In genomic region chr22:42375982-42376381, GRCh38 we compare ENCODE assay signal across 1 cellular context.
TF ChIP-seq lines count a peak whose summit lies in the region.

No MANE protein-coding gene starts in this region.

TF ChIP-seq in HCT116, 20 proteins besides CTCF, POLR2A, EP300 and RAD21 (continued from another document):
- TF ChIP-seq SIN3A (IDR thresholded peaks at IDR 0.05; ENCODE audit: low read depth), result no peak
- TF ChIP-seq CBX3 (IDR thresholded peaks at IDR 0.05; ENCODE audit: low read depth), result no peak
- no peak for TF ChIP-seq JUND (IDR thresholded peaks at IDR 0.05)
- TF ChIP-seq MAX (IDR thresholded peaks at IDR 0.05), result no peak
- TF ChIP-seq TCF7L2 (IDR thresholded peaks at IDR 0.05; ENCODE audit: borderline replicate concordance, extremely low read depth, insufficient read depth, insufficient read length), result no peak
- no peak for TF ChIP-seq YY1 (IDR thresholded peaks at IDR 0.05; ENCODE audit: extremely low read depth, insufficient replicate concordance, low read depth, low read length)
